Comparison of ENCODE assay signal across 7 cellular contexts in the genomic region with DNA sequence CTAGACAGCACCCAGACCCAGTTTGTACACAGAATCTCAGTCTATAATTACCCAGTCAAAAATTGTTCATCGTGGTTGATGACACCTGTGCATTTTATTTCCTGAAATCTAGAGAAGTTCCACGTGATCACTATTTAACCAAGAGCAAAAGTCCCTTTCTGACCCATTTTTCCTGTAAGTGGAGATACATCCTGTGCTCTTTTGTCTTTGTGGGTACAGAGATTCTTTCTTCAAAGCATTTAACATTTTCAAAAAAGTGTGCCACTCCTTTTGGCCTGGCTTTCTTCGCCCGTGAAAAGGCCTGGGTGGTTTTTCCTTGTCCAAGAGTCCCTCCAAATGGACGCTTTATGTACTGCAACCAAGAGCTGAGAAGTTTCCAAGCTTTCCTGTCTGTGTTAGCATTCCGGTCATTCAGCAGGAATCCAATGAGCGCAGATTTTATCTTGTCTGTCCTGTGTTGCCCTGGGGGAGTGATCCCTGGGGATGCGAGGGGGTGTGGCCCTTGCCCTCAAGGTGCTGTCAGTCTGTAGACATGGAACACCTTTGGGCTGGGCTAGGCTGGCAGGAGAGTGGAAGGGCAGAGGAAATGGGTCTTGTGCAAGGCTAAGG.
DNase-seq lines count a peak whose midpoint lies in the region; ATAC-seq and TF ChIP-seq lines count a peak whose summit lies in the region.

No MANE protein-coding gene starts in this region.

- H3K36me3 ChIP-seq in left lung = no peaks in the 10 kb centered on the region

- peaks cover 6% of the 10 kb centered on the region for H3K9me3 Mint-ChIP-seq in activated CD4-positive, alpha-beta T cell treated with anti-CD3 and anti-CD28 coated beads, Interleukin-2, amount 10 ng/mL, durations not matched to agents 24 days and 14 days

- peak overlapping the region; percentile 69 for H3K27ac Mint-ChIP-seq in activated CD4-positive, alpha-beta T cell treated with anti-CD3 and anti-CD28 coated beads, Interleukin-2, amount 10 ng/mL, durations not matched to agents 24 days and 14 days

- H3K27me3 Mint-ChIP-seq in activated CD4-positive, alpha-beta T cell treated with anti-CD3 and anti-CD28 coated beads, Interleukin-2, amount 10 ng/mL, durations not matched to agents 24 days and 14 days = no peaks in the 10 kb centered on the region

- peak overlapping the region in 1 of 2 donors; percentile 3 for H3K27ac ChIP-seq in left lung

- peaks cover 5 to 9% of the 10 kb centered on the region in 2 donors for H3K4me1 ChIP-seq in left lung

- intact Hi-C loops in activated CD4-positive, alpha-beta T cell treated with anti-CD3 and anti-CD28 coated beads, Interleukin-2, amount 10 ng/mL, durations not matched to agents 24 days and 14 days (cut with micrococcal nuclease) = loop anchor here (1.0 kb wide), 1 partner anchor 418 kb away; no protein-coding TSS in a partner anchor
- intact Hi-C loops in left lung (cut with DNase I) = no loop called here

- no peaks in the 10 kb centered on the region for H3K27me3 ChIP-seq in left lung

- TF ChIP-seq CTCF in GM10266 (IDR thresholded peaks at IDR 0.05; ENCODE audit: control insufficient read depth, insufficient read depth, low read depth, missing control alignments) = peak; percentile 64
- peak; percentile 47 to 57 for TF ChIP-seq CTCF in left lung (IDR thresholded peaks at IDR 0.05)

- peaks cover 60% of the 10 kb centered on the region for H3K4me1 Mint-ChIP-seq in activated CD4-positive, alpha-beta T cell treated with anti-CD3 and anti-CD28 coated beads, Interleukin-2, amount 10 ng/mL, durations not matched to agents 24 days and 14 days

- no peak overlapping the region for H3K4me3 ChIP-seq in left lung

- peak; percentile 53 for ATAC-seq in left lung

- peak overlapping the region; percentile 63 for H3K4me3 Mint-ChIP-seq in activated CD4-positive, alpha-beta T cell treated with anti-CD3 and anti-CD28 coated beads, Interleukin-2, amount 10 ng/mL, durations not matched to agents 24 days and 14 days

- DNase-seq in GM10266 (ENCODE audit: extremely low spot score) (no peak), NCI-H146 treated with DMSO at 0.1 percent for 48 hours (lab: John Stamatoyannopoulos, UW; ENCODE audit: unreplicated experiment) (peak; percentile 58), dermis blood vessel endothelial cell (peak; percentile 84), left lung (no peak), KG1 (lab: John Stamatoyannopoulos, UW) (no peak)
- peak; percentile 86 for DNase-seq in activated CD4-positive, alpha-beta T cell treated with anti-CD3 and anti-CD28 coated beads, Interleukin-2, amount 10 ng/mL, durations not matched to agents 24 days and 14 days
- DNase-seq in stimulated activated CD8-positive, alpha-beta memory T cell treated with anti-CD3 and anti-CD28 coated beads, Interleukin-4, amount 100 ng/mL, for 48 hours = peak; percentile 42

- H3K36me3 Mint-ChIP-seq in activated CD4-positive, alpha-beta T cell treated with anti-CD3 and anti-CD28 coated beads, Interleukin-2, amount 10 ng/mL, durations not matched to agents 24 days and 14 days (ENCODE audit: low read depth) = peaks cover 39% of the 10 kb centered on the region

- no peaks in the 10 kb centered on the region for H3K9me3 ChIP-seq in left lung

Comparison
In these comparisons a context has a peak if more than half of its experiments do, and no peak if none do; other contexts are left out.
1. DNase-seq: peak in NCI-H146 treated with DMSO at 0.1 percent for 48 hours (single experiment), activated CD4-positive, alpha-beta T cell treated with anti-CD3 and anti-CD28 coated beads, Interleukin-2, amount 10 ng/mL, durations not matched to agents 24 days and 14 days (single experiment), dermis blood vessel endothelial cell (single experiment) and stimulated activated CD8-positive, alpha-beta memory T cell treated with anti-CD3 and anti-CD28 coated beads, Interleukin-4, amount 100 ng/mL, for 48 hours (single experiment); none in GM10266 (single experiment), left lung (0 of 2) and KG1 (single experiment).